11 cellular contexts compared by ENCODE assay signal in the genomic region with DNA sequence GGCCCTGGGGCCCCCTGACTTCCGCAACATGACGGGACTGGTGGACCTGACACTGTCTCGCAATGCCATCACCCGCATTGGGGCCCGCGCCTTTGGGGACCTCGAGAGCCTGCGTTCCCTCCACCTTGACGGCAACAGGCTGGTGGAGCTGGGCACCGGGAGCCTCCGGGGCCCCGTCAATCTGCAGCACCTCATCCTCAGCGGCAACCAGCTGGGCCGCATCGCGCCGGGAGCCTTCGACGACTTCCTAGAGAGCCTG. TPM values are rescaled to one million over a fixed set of nuclear protein-coding genes. Genes with fewer than 3 reads are reported as not detected.
DNase-seq lines count a peak whose midpoint lies in the region; ATAC-seq and TF ChIP-seq lines count a peak whose summit lies in the region.
"Had no signal": no experiment of that assay in that cellular context is flagged by ENCODE, and none has a peak within 500 bp of the region (broad histone marks: within the 10 kb centered on the region; RNA-seq: fewer than 3 reads in every experiment).

No MANE protein-coding gene starts in this region.

- H3K4me3 Mint-ChIP-seq in Caco-2 (ENCODE audit: unreplicated experiment): peak overlapping the region; percentile 88

- ATAC-seq in GM21360 (IDR thresholded peaks at IDR 0.05; ENCODE audit: unreplicated experiment) (no peak), HG03342 (IDR thresholded peaks at IDR 0.05; ENCODE audit: unreplicated experiment) (no peak)

- H3K79me2 ChIP-seq in neural cell (replicated peaks; ENCODE audit: insufficient read depth, low read length): no peaks in the 10 kb centered on the region

- no peaks in the 10 kb centered on the region for H3K9me2 ChIP-seq in neural cell (ENCODE audit: insufficient read depth, low read length)

- H3K27me3 Mint-ChIP-seq in Caco-2 (ENCODE audit: insufficient read depth, unreplicated experiment): no peaks in the 10 kb centered on the region

- no TSS peak for BruUV-seq in Caco-2 (replicated peaks; lab: Mats Ljungman, UMichigan)

- H3K4me1 ChIP-seq in Caco-2 (peaks cover 9% of the 10 kb centered on the region), breast epithelium (peaks cover 0 to 11% of the 10 kb centered on the region in 2 donors)

- POLR2A ChIA-PET in Caco-2 (lab: Charles Lee): no interaction called here

- H2AFZ ChIP-seq in neural cell (ENCODE audit: low read depth, low read length): no peak overlapping the region

- no peak for TF ChIP-seq EP300 in neural cell (conservative IDR thresholded peaks at IDR 0.05; ENCODE audit: poor library complexity, severe bottlenecking)

- H3K36me3 ChIP-seq in Caco-2 (ENCODE audit: control insufficient read depth, insufficient read depth, low read length) (no peaks in the 10 kb centered on the region), breast epithelium (no peaks in the 10 kb centered on the region), neural cell (ENCODE audit: insufficient read depth, low read length) (no peaks in the 10 kb centered on the region)

- H3K36me3 Mint-ChIP-seq in Caco-2 (ENCODE audit: insufficient read depth, unreplicated experiment): peaks cover 38% of the 10 kb centered on the region

- peak overlapping the region; percentile 94 for H3K9ac ChIP-seq in neural cell (ENCODE audit: low read length)

- H3K9me3 ChIP-seq in Caco-2: no peaks in the 10 kb centered on the region
- H3K9me3 ChIP-seq in breast epithelium: no peaks in the 10 kb centered on the region
- H3K9me3 ChIP-seq in neural cell (ENCODE audit: low read length): no peaks in the 10 kb centered on the region

- no peak overlapping the region for H3K4me2 ChIP-seq in neural cell (ENCODE audit: low read length)

- TF ChIP-seq CTCF in Caco-2 (IDR thresholded peaks at IDR 0.05; ENCODE audit: insufficient read depth in 1 of 2, low read depth in 1 of 2, low read length in 1 of 2, severe bottlenecking in 1 of 2, unreplicated experiment in 1 of 2) (no peak), LNCaP clone FGC (IDR thresholded peaks at IDR 0.05; ENCODE audit: control insufficient read depth, extremely low read depth, insufficient read depth) (no peak), breast epithelium (IDR thresholded peaks at IDR 0.05) (no peak), neural cell (IDR thresholded peaks at IDR 0.05; ENCODE audit: poor library complexity, severe bottlenecking) (no peak)

- TF ChIP-seq POLR2A in breast epithelium (IDR thresholded peaks at IDR 0.05): no peak

- H3K4me3 ChIP-seq in Caco-2 (ENCODE audit: low read depth, low read length) (no peak overlapping the region), LNCaP clone FGC (ENCODE audit: low read depth, low read length) (peak overlapping the region; percentile 51), breast epithelium (peak overlapping the region in 2 of 3 donors; percentile 60 to 79), neural cell (ENCODE audit: low read length) (peak overlapping the region; percentile 82)

- no peak for TF ChIP-seq RAD21 in neural cell (conservative IDR thresholded peaks at IDR 0.05)

- H3K27ac ChIP-seq in breast epithelium: peak overlapping the region in 1 of 2 donors; percentile 82
- H3K27ac ChIP-seq in neural cell (ENCODE audit: low read length): no peak overlapping the region

- H3F3A ChIP-seq in neural cell (ENCODE audit: insufficient read depth, low read length, poor library complexity, severe bottlenecking): no peaks in the 10 kb centered on the region

- CTCF ChIA-PET in Caco-2 (lab: Charles Lee): interaction anchor here (2.2 kb wide), 1 partner anchor 9 kb away, joined by 6 read pairs; no protein-coding TSS in a partner anchor

- no peaks in the 10 kb centered on the region for H3K9me3 Mint-ChIP-seq in Caco-2 (ENCODE audit: unreplicated experiment)

- intact Hi-C loops in Caco-2 (cut with micrococcal nuclease; ENCODE audit: unreplicated experiment): no loop called here
- intact Hi-C loops in breast epithelium (cut with DNase I; ENCODE audit: low total_unique reads): no loop called here

- no peak for DNase-seq in Caco-2
- no peak for DNase-seq in LNCaP clone FGC (ENCODE audit: low read depth)
- DNase-seq in breast epithelium (ENCODE audit: low spot score in 2 of 2): no peak
- no peak for DNase-seq in NCI-H2029 (lab: John Stamatoyannopoulos, UW)
- no peak for DNase-seq in dermis blood vessel endothelial cell
- DNase-seq: HCEC 1CT, KG1, midbrain had no signal

- H3K4me1 Mint-ChIP-seq in Caco-2 (ENCODE audit: low read depth, unreplicated experiment): peaks cover 8% of the 10 kb centered on the region

- H3K27me3 ChIP-seq in Caco-2 (replicated peaks; ENCODE audit: control insufficient read depth, insufficient read depth, low read length): no peaks in the 10 kb centered on the region
- no peaks in the 10 kb centered on the region for H3K27me3 ChIP-seq in breast epithelium
- no peaks in the 10 kb centered on the region for H3K27me3 ChIP-seq in neural cell (ENCODE audit: insufficient read depth, low read depth, low read length)

- no peaks in the 10 kb centered on the region for H4K20me1 ChIP-seq in neural cell (ENCODE audit: insufficient read depth)

- H3K27ac Mint-ChIP-seq in Caco-2 (ENCODE audit: unreplicated experiment): no peak overlapping the region

TF ChIP-seq in neural cell, 6 proteins besides CTCF, POLR2A, EP300 and RAD21:
- TF ChIP-seq, protein P1, sequence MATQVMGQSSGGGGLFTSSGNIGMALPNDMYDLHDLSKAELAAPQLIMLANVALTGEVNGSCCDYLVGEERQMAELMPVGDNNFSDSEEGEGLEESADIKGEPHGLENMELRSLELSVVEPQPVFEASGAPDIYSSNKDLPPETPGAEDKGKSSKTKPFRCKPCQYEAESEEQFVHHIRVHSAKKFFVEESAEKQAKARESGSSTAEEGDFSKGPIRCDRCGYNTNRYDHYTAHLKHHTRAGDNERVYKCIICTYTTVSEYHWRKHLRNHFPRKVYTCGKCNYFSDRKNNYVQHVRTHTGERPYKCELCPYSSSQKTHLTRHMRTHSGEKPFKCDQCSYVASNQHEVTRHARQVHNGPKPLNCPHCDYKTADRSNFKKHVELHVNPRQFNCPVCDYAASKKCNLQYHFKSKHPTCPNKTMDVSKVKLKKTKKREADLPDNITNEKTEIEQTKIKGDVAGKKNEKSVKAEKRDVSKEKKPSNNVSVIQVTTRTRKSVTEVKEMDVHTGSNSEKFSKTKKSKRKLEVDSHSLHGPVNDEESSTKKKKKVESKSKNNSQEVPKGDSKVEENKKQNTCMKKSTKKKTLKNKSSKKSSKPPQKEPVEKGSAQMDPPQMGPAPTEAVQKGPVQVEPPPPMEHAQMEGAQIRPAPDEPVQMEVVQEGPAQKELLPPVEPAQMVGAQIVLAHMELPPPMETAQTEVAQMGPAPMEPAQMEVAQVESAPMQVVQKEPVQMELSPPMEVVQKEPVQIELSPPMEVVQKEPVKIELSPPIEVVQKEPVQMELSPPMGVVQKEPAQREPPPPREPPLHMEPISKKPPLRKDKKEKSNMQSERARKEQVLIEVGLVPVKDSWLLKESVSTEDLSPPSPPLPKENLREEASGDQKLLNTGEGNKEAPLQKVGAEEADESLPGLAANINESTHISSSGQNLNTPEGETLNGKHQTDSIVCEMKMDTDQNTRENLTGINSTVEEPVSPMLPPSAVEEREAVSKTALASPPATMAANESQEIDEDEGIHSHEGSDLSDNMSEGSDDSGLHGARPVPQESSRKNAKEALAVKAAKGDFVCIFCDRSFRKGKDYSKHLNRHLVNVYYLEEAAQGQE (IDR thresholded peaks at IDR 0.05; ENCODE audit: borderline replicate concordance): no peak
- TF ChIP-seq EZH2 (IDR thresholded peaks at IDR 0.05; ENCODE audit: borderline replicate concordance, insufficient read depth, low read length, poor library complexity, severe bottlenecking) (no peak), POLR2AphosphoS5 (IDR thresholded peaks at IDR 0.05) (no peak), TAF1 (IDR thresholded peaks at IDR 0.05; ENCODE audit: low read depth) (no peak), MXI1 (conservative IDR thresholded peaks at IDR 0.05; ENCODE audit: poor library complexity, severe bottlenecking) (no peak), SMC3 (conservative IDR thresholded peaks at IDR 0.05; ENCODE audit: poor library complexity) (no peak)
TF ChIP-seq in neural cell: peak in this region for 0.

RNA-seq across cellular contexts. Expression of a gene that starts 1.0 kb away (rescaled TPM):
- 14.1 and 17.3 TPM in 2 replicates for total RNA-seq in Caco-2 (2022)
- 10 to 100 TPM in 2 of 3 donors, 1 to 10 TPM in 1; 5.2 to 14.4 (median 11.7) TPM for total RNA-seq in breast epithelium
- polyA plus RNA-seq in neural cell: 85.0 and 104 TPM in 2 replicates
- polyA minus RNA-seq in neural cell: 95.7 and 111 TPM in 2 replicates
- 30.8 and 33.3 TPM in 2 replicates for total RNA-seq in dermis blood vessel endothelial cell

RNA-seq across cellular contexts. Expression of a gene that starts 14.6 kb away (rescaled TPM):
- total RNA-seq in Caco-2 (2022) (57.6 and 60.7 TPM in 2 replicates), breast epithelium (10 to 100 TPM; 10.7 to 23.9 (median 21.5) TPM), dermis blood vessel endothelial cell (17.0 and 27.0 TPM in 2 replicates)
- 50.5 and 58.2 TPM in 2 replicates for polyA plus RNA-seq in neural cell
- polyA minus RNA-seq in neural cell: 22.9 and 23.1 TPM in 2 replicates
